8 cellular contexts compared by ENCODE assay signal in genomic region chr5:98927988-98928801, GRCh38. TPM values are rescaled to one million over a fixed set of nuclear protein-coding genes. Genes with fewer than 3 reads are reported as not detected.
DNase-seq lines count a peak whose midpoint lies in the region; ATAC-seq and TF ChIP-seq lines count a peak whose summit lies in the region.

No MANE protein-coding gene starts in this region.

- no peak for TF ChIP-seq CTCF in AG04449 (IDR thresholded peaks at IDR 0.05; ENCODE audit: insufficient read depth, low read length, missing control alignments)
- no peak for TF ChIP-seq CTCF in neural cell (IDR thresholded peaks at IDR 0.05; ENCODE audit: poor library complexity, severe bottlenecking)
- TF ChIP-seq CTCF in suprapubic skin (IDR thresholded peaks at IDR 0.05), result no peak

- POLR2A ChIA-PET in AG04449 (lab: Yijun Ruan, JAX), result interaction anchor here (0.9 to 1.5 kb wide), 3 partner anchors 9 to 15 kb away, joined by 4 to 5 read pairs (median 5); no protein-coding TSS in a partner anchor

- DNase-seq in AG04449 (ENCODE audit: low read depth, low spot score), result no peak
- DNase-seq in NOMO-1 treated with DMSO at 0.1 percent for 48 hours (lab: John Stamatoyannopoulos, UW; ENCODE audit: unreplicated experiment), result peak; percentile 13
- DNase-seq in activated effector memory CD4-positive, alpha-beta T cell treated with Interleukin-2 at 50 U/mL for 16 hours, result peak; percentile 37
- DNase-seq in fibroblast of the conjunctiva (ENCODE audit: low read depth), result peak; percentile 31
- DNase-seq in suprapubic skin (ENCODE audit: low spot score in 2 of 2), result peak; percentile 88 to 90

- H4K20me1 ChIP-seq in neural cell (ENCODE audit: insufficient read depth), result no peaks in the 10 kb centered on the region

- peak overlapping the region; percentile 83 for H3K4me2 ChIP-seq in neural cell (ENCODE audit: low read length)

- no peaks in the 10 kb centered on the region for H3K27me3 ChIP-seq in neural cell (ENCODE audit: insufficient read depth, low read depth, low read length)
- no peaks in the 10 kb centered on the region for H3K27me3 ChIP-seq in suprapubic skin

- H3K4me3 ChIP-seq in AG04449 (ENCODE audit: low read depth, low read length) (peak overlapping the region; percentile 95), neural cell (ENCODE audit: low read length) (peak overlapping the region; percentile 91), suprapubic skin (peak overlapping the region; percentile 77)

- no peak for TF ChIP-seq EP300 in neural cell (conservative IDR thresholded peaks at IDR 0.05; ENCODE audit: poor library complexity, severe bottlenecking)
- TF ChIP-seq EP300 in suprapubic skin (IDR thresholded peaks at IDR 0.05), result no peak

- peak; percentile 17 for ATAC-seq in GM18861 (IDR thresholded peaks at IDR 0.05; ENCODE audit: unreplicated experiment)
- peak; percentile 19 for ATAC-seq in HG03097 (IDR thresholded peaks at IDR 0.05; ENCODE audit: low FRiP score, unreplicated experiment)

- peaks cover 47% of the 10 kb centered on the region for H3K4me1 ChIP-seq in suprapubic skin

- peak overlapping the region; percentile 100 for H3K9ac ChIP-seq in neural cell (ENCODE audit: low read length)

- H3F3A ChIP-seq in neural cell (ENCODE audit: insufficient read depth, low read length, poor library complexity, severe bottlenecking), result no peaks in the 10 kb centered on the region

- WGBS in suprapubic skin, result under 1% methylated on average over 17 of the region's 90 CpGs

- peak overlapping the region; percentile 95 for H3K27ac ChIP-seq in neural cell (ENCODE audit: low read length)
- peak overlapping the region; percentile 98 for H3K27ac ChIP-seq in suprapubic skin

- CTCF ChIA-PET in AG04449 (lab: Yijun Ruan, JAX), result interaction anchor here (0.7 to 1.5 kb wide), 5 partner anchors 17 to 24 kb away, joined by 3 to 5 read pairs (median 4); no protein-coding TSS in a partner anchor

- TF ChIP-seq RAD21 in neural cell (conservative IDR thresholded peaks at IDR 0.05), result no peak

- no peaks in the 10 kb centered on the region for H3K9me2 ChIP-seq in neural cell (ENCODE audit: insufficient read depth, low read length)

- H3K9me3 ChIP-seq in neural cell (ENCODE audit: low read length) (no peaks in the 10 kb centered on the region), suprapubic skin (no peaks in the 10 kb centered on the region)

- H3K36me3 ChIP-seq in neural cell (ENCODE audit: insufficient read depth, low read length) (no peaks in the 10 kb centered on the region), suprapubic skin (peaks cover 17% of the 10 kb centered on the region)

- peak overlapping the region; percentile 41 for H2AFZ ChIP-seq in neural cell (ENCODE audit: low read depth, low read length)

- no peak for TF ChIP-seq POLR2A in suprapubic skin (IDR thresholded peaks at IDR 0.05)

- peaks cover 54% of the 10 kb centered on the region for H3K79me2 ChIP-seq in neural cell (replicated peaks; ENCODE audit: insufficient read depth, low read length)

TF ChIP-seq in neural cell, 6 proteins besides CTCF, POLR2A, EP300 and RAD21:
- TF ChIP-seq EZH2 (IDR thresholded peaks at IDR 0.05; ENCODE audit: borderline replicate concordance, insufficient read depth, low read length, poor library complexity, severe bottlenecking) (no peak), MXI1 (conservative IDR thresholded peaks at IDR 0.05; ENCODE audit: poor library complexity, severe bottlenecking) (peak; percentile 68)
TF ChIP-seq in neural cell: peak in this region for 1.

RNA-seq across cellular contexts. Expression of gene CHD1, which starts 0.6 kb away (rescaled TPM):
- polyA plus RNA-seq in neural cell, result 62.7 and 64.5 TPM in 2 replicates
- 121 and 163 TPM in 2 replicates for polyA minus RNA-seq in neural cell
- total RNA-seq in suprapubic skin, result 10 to 100 TPM; 39.8 to 70.6 (median 54.1) TPM
